30 cellular contexts compared by ENCODE assay signal in genomic region chrX:70172964-70173363, GRCh38. TPM values are rescaled to one million over a fixed set of nuclear protein-coding genes. Genes with fewer than 3 reads are reported as not detected.
"Had no signal": no experiment of that assay in that cellular context is flagged by ENCODE, and none has a peak within 500 bp of the region (broad histone marks: within the 10 kb centered on the region; RNA-seq: fewer than 3 reads in every experiment).

No MANE protein-coding gene starts in this region.

- H3K4me2 ChIP-seq: SK-N-SH had no signal

- H3K27ac ChIP-seq: SJSA1 had no signal

- H3K36me3 ChIP-seq: brain microvascular endothelial cell, SJSA1 had no signal

- FAIRE-seq: TTC549 had no signal

- H3K9me3 ChIP-seq: SJSA1, SK-N-SH had no signal

- DNase-seq: activated B cell treated with CpG ODN at 0.5 μM for 24 hours; activated CD4-positive, alpha-beta memory T cell treated with anti-CD3 and anti-CD28 coated beads for 36 hours; activated CD4-positive, alpha-beta T cell treated with anti-CD3 and anti-CD28 coated beads for 4 hours; activated CD4-positive, alpha-beta T cell treated with anti-CD3 and anti-CD28 coated beads, Interleukin-2, amount 50 U/mL, for 1 hour; activated CD4-positive, CD25-positive, alpha-beta regulatory T cell treated with anti-CD3 and anti-CD28 coated beads, Interleukin-2, amount 50 U/mL, for 72 hours; activated CD8-positive, alpha-beta memory T cell treated with anti-CD3 and anti-CD28 coated beads, Interleukin-2, amount 50 U/mL, for 4 hours; activated effector memory CD4-positive, alpha-beta T cell treated with anti-CD3 and anti-CD28 coated beads, Interleukin-2, amount 50 U/mL, for 16 hours; activated naive CD4-positive, alpha-beta T cell; activated naive CD4-positive, alpha-beta T cell treated with anti-CD3 and anti-CD28 coated beads, Interleukin-2, amount 50 U/mL, for 16 hours; activated naive CD8-positive, alpha-beta T cell treated with anti-CD3 and anti-CD28 coated beads for 36 hours; activated T-cell treated with anti-CD3 and anti-CD28 coated beads for 4 hours; activated T-cell treated with anti-CD3 and anti-CD28 coated beads, Interleukin-2, amount 50 U/mL, for 4 hours; amniotic stem cell; aorta; brain microvascular endothelial cell; central memory CD4-positive, alpha-beta T cell; MM.1S; NCI-H1417 treated with DMSO at 0.1 percent for 48 hours; NCI-H187 treated with DMSO at 0.1 percent for 48 hours; NCI-H2081; NCI-H345; NCI-H524 treated with DMSO at 0.1 percent for 48 hours; SHP77 treated with DMSO at 0.1 percent for 48 hours; SK-N-SH had no signal

- H3K4me3 ChIP-seq: SJSA1 had no signal

- H3K27me3 ChIP-seq: brain microvascular endothelial cell, SJSA1 had no signal

- H3K9ac ChIP-seq: SK-N-SH had no signal

RNA-seq across cellular contexts. Expression of gene DGAT2L6, which starts 4.3 kb away (rescaled TPM):
- total RNA-seq: activated B cell treated with CpG ODN at 0.5 μM for 24 hours; activated CD4-positive, alpha-beta memory T cell treated with anti-CD3 and anti-CD28 coated beads for 36 hours; activated naive CD8-positive, alpha-beta T cell treated with anti-CD3 and anti-CD28 coated beads for 36 hours; activated T-cell treated with anti-CD3 and anti-CD28 coated beads, Interleukin-2, amount 50 U/mL, for 4 hours; aorta; cerebellum; LHCN-M2; NCI-H460; RPMI7951; SJSA1 had no signal
- polyA plus RNA-seq: aorta had no signal
